18 cellular contexts compared by ENCODE assay signal in the genomic region with DNA sequence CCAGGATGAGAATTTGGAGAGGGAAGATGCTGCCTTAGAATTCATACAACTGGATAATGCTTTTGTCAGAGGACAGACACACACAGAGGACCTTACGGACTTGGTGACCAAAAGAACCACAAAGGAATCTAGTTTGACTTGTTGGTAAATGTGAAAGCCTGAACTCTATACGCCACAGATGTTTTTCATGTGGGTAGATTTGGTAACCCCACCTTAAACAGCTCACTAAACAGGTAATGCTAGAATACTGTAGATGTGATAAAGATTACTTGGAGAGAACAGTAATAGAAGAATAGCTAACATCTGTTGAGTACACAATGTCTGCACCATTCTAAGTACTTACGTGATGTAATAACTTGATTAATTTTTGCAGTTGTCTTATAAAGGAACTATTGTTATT. TPM values are rescaled to one million over a fixed set of nuclear protein-coding genes. Genes with fewer than 3 reads are reported as not detected.
A peak's percentile ranks its signal among the peaks of the same experiment; 100 is the strongest.
DNase-seq lines count a peak whose midpoint lies in the region; ATAC-seq, FAIRE-seq and TF ChIP-seq lines count a peak whose summit lies in the region.
"Had no signal": no experiment of that assay in that cellular context is flagged by ENCODE, and none has a peak within 500 bp of the region (broad histone marks: within the 10 kb centered on the region; RNA-seq: fewer than 3 reads in every experiment).

No MANE protein-coding gene starts in this region.

- peak overlapping the region; percentile 21 for H3K27ac Mint-ChIP-seq in activated CD4-positive, alpha-beta memory T cell treated with anti-CD3 and anti-CD28 coated beads, Interleukin-2, amount 10 ng/mL, durations not matched to agents 7 days and 5 days
- H3K27ac Mint-ChIP-seq in activated CD4-positive, alpha-beta memory T cell treated with anti-CD3 and anti-CD28 coated beads for 36 hours = no peak overlapping the region
- peak overlapping the region; percentile 64 to 67 for H3K27ac Mint-ChIP-seq in natural killer cell treated with Interleukin-12 subunit alpha and Interleukin-12 subunit beta and Interleukin-15 and Interleukin-18, amount 100 ng/mL, for 72 hours
- H3K27ac Mint-ChIP-seq: CD4-positive, alpha-beta T cell had no signal

- no peak overlapping the region for H3K4me3 ChIP-seq in vagina

- no peak for DNase-seq in activated CD4-positive, alpha-beta memory T cell treated with anti-CD3 and anti-CD28 coated beads, Interleukin-2, amount 10 ng/mL, durations not matched to agents 7 days and 5 days
- no peak for DNase-seq in activated CD4-positive, alpha-beta memory T cell treated with anti-CD3 and anti-CD28 coated beads for 36 hours
- DNase-seq in natural killer cell treated with Interleukin-12 subunit alpha and Interleukin-12 subunit beta and Interleukin-15 and Interleukin-18, amount 100 ng/mL, for 72 hours (ENCODE audit: low spot score) = no peak
- DNase-seq in vagina (ENCODE audit: extremely low spot score in 2 of 2) (no peak), HTR-8/SVneo (ENCODE audit: insufficient read length, low spot score) (no peak), ACHN (no peak)
- DNase-seq: activated CD4-positive, alpha-beta T cell treated with anti-CD3 and anti-CD28 coated beads for 48 hours; activated T-cell treated with anti-CD3 and anti-CD28 coated beads, Interleukin-2, amount 50 U/mL, for 48 hours; caudate nucleus; CD4-positive, alpha-beta T cell; DMS79; foreskin keratinocyte; left cardiac atrium; NCI-H1105 treated with DMSO at 0.1 percent for 48 hours; SK-N-SH had no signal

- H3K27me3 ChIP-seq in vagina = no peaks in the 10 kb centered on the region
- H3K27me3 ChIP-seq: foreskin keratinocyte, tibial nerve had no signal

- no peaks in the 10 kb centered on the region for H3K9me3 Mint-ChIP-seq in activated CD4-positive, alpha-beta memory T cell treated with anti-CD3 and anti-CD28 coated beads, Interleukin-2, amount 10 ng/mL, durations not matched to agents 7 days and 5 days
- no peaks in the 10 kb centered on the region for H3K9me3 Mint-ChIP-seq in activated CD4-positive, alpha-beta memory T cell treated with anti-CD3 and anti-CD28 coated beads for 36 hours
- H3K9me3 Mint-ChIP-seq in natural killer cell treated with Interleukin-12 subunit alpha and Interleukin-12 subunit beta and Interleukin-15 and Interleukin-18, amount 100 ng/mL, for 72 hours = no peaks in the 10 kb centered on the region
- H3K9me3 Mint-ChIP-seq: CD4-positive, alpha-beta T cell had no signal

- in situ Hi-C loops in ACHN (cut with HindIII; ENCODE audit: low pct_ligation_motif_present, low pct_unique_long_range_greater_than_20kb, low sequenced_read_pairs) = no loop called here

- H3K27me3 Mint-ChIP-seq in activated CD4-positive, alpha-beta memory T cell treated with anti-CD3 and anti-CD28 coated beads, Interleukin-2, amount 10 ng/mL, durations not matched to agents 7 days and 5 days = no peaks in the 10 kb centered on the region
- no peaks in the 10 kb centered on the region for H3K27me3 Mint-ChIP-seq in activated CD4-positive, alpha-beta memory T cell treated with anti-CD3 and anti-CD28 coated beads for 36 hours
- H3K27me3 Mint-ChIP-seq in natural killer cell treated with Interleukin-12 subunit alpha and Interleukin-12 subunit beta and Interleukin-15 and Interleukin-18, amount 100 ng/mL, for 72 hours = no peaks in the 10 kb centered on the region
- H3K27me3 Mint-ChIP-seq: CD4-positive, alpha-beta T cell had no signal

- H3K36me3 ChIP-seq in vagina = no peaks in the 10 kb centered on the region
- H3K36me3 ChIP-seq: tibial nerve had no signal

- H3K4me1 ChIP-seq in vagina = peaks cover 84% of the 10 kb centered on the region

- POLR2A ChIA-PET in activated CD4-positive, alpha-beta memory T cell treated with anti-CD3 and anti-CD28 coated beads, Interleukin-2, amount 10 ng/mL, durations not matched to agents 7 days and 5 days (lab: Charles Lee) = interaction anchor here (1.0 to 1.7 kb wide), 2 partner anchors 24 to 65 kb away, joined by 3 to 5 read pairs; partner anchors contain the start of gene ANXA4
- POLR2A ChIA-PET in activated CD4-positive, alpha-beta memory T cell treated with anti-CD3 and anti-CD28 coated beads for 36 hours (lab: Charles Lee) = no interaction called here

- CTCF ChIA-PET in activated CD4-positive, alpha-beta memory T cell treated with anti-CD3 and anti-CD28 coated beads, Interleukin-2, amount 10 ng/mL, durations not matched to agents 7 days and 5 days (lab: Charles Lee) = interaction anchor here (1.0 to 1.6 kb wide), 3 partner anchors 8 to 50 kb away, joined by 3 to 4 read pairs (median 3); no protein-coding TSS in a partner anchor
- CTCF ChIA-PET in activated CD4-positive, alpha-beta memory T cell treated with anti-CD3 and anti-CD28 coated beads for 36 hours (lab: Charles Lee) = interaction anchor here (3.1 kb wide), 1 partner anchor 41 kb away, joined by 8 read pairs; no protein-coding TSS in a partner anchor

- peaks cover 32% of the 10 kb centered on the region for H3K36me3 Mint-ChIP-seq in activated CD4-positive, alpha-beta memory T cell treated with anti-CD3 and anti-CD28 coated beads, Interleukin-2, amount 10 ng/mL, durations not matched to agents 7 days and 5 days (ENCODE audit: low read depth)
- H3K36me3 Mint-ChIP-seq in activated CD4-positive, alpha-beta memory T cell treated with anti-CD3 and anti-CD28 coated beads for 36 hours = no peaks in the 10 kb centered on the region
- no peaks in the 10 kb centered on the region for H3K36me3 Mint-ChIP-seq in natural killer cell treated with Interleukin-12 subunit alpha and Interleukin-12 subunit beta and Interleukin-15 and Interleukin-18, amount 100 ng/mL, for 72 hours

- no peak for ATAC-seq in natural killer cell treated with Interleukin-12 subunit alpha and Interleukin-12 subunit beta and Interleukin-15 and Interleukin-18, amount 100 ng/mL, for 72 hours
- no peak for ATAC-seq in GM19463 (IDR thresholded peaks at IDR 0.05; ENCODE audit: unreplicated experiment)
- ATAC-seq: foreskin keratinocyte, left cardiac atrium had no signal

- no peak overlapping the region for H3K4me3 Mint-ChIP-seq in activated CD4-positive, alpha-beta memory T cell treated with anti-CD3 and anti-CD28 coated beads, Interleukin-2, amount 10 ng/mL, durations not matched to agents 7 days and 5 days
- no peak overlapping the region for H3K4me3 Mint-ChIP-seq in activated CD4-positive, alpha-beta memory T cell treated with anti-CD3 and anti-CD28 coated beads for 36 hours
- no peak overlapping the region for H3K4me3 Mint-ChIP-seq in natural killer cell treated with Interleukin-12 subunit alpha and Interleukin-12 subunit beta and Interleukin-15 and Interleukin-18, amount 100 ng/mL, for 72 hours
- H3K4me3 Mint-ChIP-seq: CD4-positive, alpha-beta T cell had no signal

- FAIRE-seq in HTR-8/SVneo (lab: Jason Lieb, UNC) = no peak

- no peak for TF ChIP-seq POLR2A in vagina (IDR thresholded peaks at IDR 0.05)

- TF ChIP-seq CTCF in vagina (IDR thresholded peaks at IDR 0.05) = no peak

- H3K27ac ChIP-seq in cingulate gyrus (ENCODE audit: low read depth, low read length) = peak overlapping the region; percentile 58
- H3K27ac ChIP-seq in vagina = peak overlapping the region; percentile 91
- H3K27ac ChIP-seq: foreskin keratinocyte had no signal

- intact Hi-C loops in activated CD4-positive, alpha-beta memory T cell treated with anti-CD3 and anti-CD28 coated beads for 36 hours (cut with micrococcal nuclease) = no loop called here
- intact Hi-C loops in vagina (cut with DNase I) = no loop called here

- H3K9me3 ChIP-seq in vagina = no peaks in the 10 kb centered on the region
- H3K9me3 ChIP-seq: SK-N-SH, tibial nerve had no signal

- H3K4me1 Mint-ChIP-seq in activated CD4-positive, alpha-beta memory T cell treated with anti-CD3 and anti-CD28 coated beads, Interleukin-2, amount 10 ng/mL, durations not matched to agents 7 days and 5 days = peaks cover 71% of the 10 kb centered on the region
- peaks cover 37% of the 10 kb centered on the region for H3K4me1 Mint-ChIP-seq in activated CD4-positive, alpha-beta memory T cell treated with anti-CD3 and anti-CD28 coated beads for 36 hours (ENCODE audit: low read depth)
- H3K4me1 Mint-ChIP-seq in natural killer cell treated with Interleukin-12 subunit alpha and Interleukin-12 subunit beta and Interleukin-15 and Interleukin-18, amount 100 ng/mL, for 72 hours (ENCODE audit: low read depth in 2 of 2) = peaks cover 48 to 56% of the 10 kb centered on the region in 2 donors

RNA-seq across cellular contexts. Expression of gene ANXA4, which starts 24.1 kb away (rescaled TPM):
- 10 to 100 TPM; 86.9 to 90.4 TPM for total RNA-seq in activated CD4-positive, alpha-beta memory T cell treated with anti-CD3 and anti-CD28 coated beads, Interleukin-2, amount 10 ng/mL, durations not matched to agents 7 days and 5 days
- total RNA-seq in activated CD4-positive, alpha-beta memory T cell treated with anti-CD3 and anti-CD28 coated beads for 36 hours = 10 to 100 TPM; 41.3 to 43.2 TPM
- 10 to 100 TPM; 15.2 to 21.7 TPM for total RNA-seq in natural killer cell treated with Interleukin-12 subunit alpha and Interleukin-12 subunit beta and Interleukin-15 and Interleukin-18, amount 100 ng/mL, for 72 hours
- 63.6 TPM for total RNA-seq in vagina
